5 cellular contexts compared by ENCODE assay signal in the genomic region with DNA sequence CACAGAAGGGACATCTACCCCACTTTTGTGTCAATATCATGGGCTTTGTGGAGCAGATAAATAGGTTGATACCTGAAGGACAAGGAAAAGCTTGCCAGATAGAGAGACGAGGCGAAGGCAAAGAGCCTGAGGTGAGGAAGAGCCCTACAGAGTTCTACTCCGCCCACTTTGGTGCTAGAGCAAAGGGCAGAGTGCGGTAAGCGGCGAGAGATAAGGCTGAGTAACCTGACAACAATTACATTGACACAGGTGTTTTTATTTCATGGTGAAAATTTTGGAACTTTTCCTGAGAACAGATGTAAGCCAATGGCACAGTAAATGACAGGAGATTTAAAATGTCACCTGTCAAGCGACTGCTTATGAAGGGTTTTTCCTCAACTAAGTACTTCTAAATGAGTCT. TPM values are rescaled to one million over a fixed set of nuclear protein-coding genes. Genes with fewer than 3 reads are reported as not detected.
"Had no signal": no experiment of that assay in that cellular context is flagged by ENCODE, and none has a peak within 500 bp of the region (broad histone marks: within the 10 kb centered on the region; RNA-seq: fewer than 3 reads in every experiment).

No MANE protein-coding gene starts in this region.

RNA-seq across cellular contexts. Expression of gene SPATA31C1, which starts 16.7 kb away (rescaled TPM):
- total RNA-seq: GM23248, H4, HFFc6 had no signal
- polyA plus RNA-seq: GM23248, IgD-negative memory B cell had no signal

RNA-seq across cellular contexts. Expression of gene SPATA31E1, which starts 51.8 kb away (rescaled TPM):
- total RNA-seq: GM23248, H4, H7, HFFc6 had no signal
- polyA plus RNA-seq: GM23248, IgD-negative memory B cell had no signal
